In the genomic region with DNA sequence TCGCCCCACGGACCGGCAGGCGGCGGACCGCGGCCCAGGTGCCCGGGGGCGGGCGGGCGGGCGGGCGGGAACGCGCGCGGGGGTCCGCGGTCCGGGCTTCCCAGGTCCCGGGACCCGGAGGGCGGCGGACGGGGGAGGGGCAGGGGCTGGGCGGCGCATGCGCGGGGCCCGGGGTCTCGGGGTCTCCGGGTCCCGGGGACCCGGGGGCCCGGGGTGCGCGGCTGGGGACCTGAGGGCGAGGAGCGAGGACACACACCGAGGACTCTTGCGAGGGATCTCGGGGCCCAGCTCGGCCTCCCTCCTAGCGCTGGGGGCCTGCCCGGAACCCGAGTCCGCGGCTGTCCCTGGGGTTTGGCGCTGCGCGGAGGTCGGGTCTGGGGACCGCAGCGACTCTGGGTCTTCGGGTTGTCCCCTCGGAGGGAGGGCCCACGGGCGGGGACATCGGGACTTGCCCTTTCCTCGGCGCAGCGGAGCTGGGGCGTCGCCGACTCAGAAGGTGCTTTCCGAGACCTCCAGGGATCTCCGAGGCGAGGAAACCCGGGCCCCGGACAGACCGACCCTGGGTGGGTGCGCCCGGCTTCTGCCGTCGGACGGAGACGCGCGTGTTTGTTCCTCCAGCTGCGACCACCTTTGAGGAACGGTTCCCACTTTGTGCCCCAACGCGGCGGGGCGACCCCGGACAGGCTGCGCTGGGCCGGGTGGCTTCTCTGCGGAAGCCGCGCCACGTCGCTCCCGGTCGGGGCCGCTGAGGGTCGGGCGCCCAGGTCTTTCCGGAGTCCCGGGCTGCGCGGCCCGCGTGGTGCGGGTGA, we compare ENCODE assay signal across 8 cellular contexts. TPM values are rescaled to one million over a fixed set of nuclear protein-coding genes. Genes with fewer than 3 reads are reported as not detected.
A peak's percentile ranks its signal among the peaks of the same experiment; 100 is the strongest.
DNase-seq lines count a peak whose midpoint lies in the region; ATAC-seq and TF ChIP-seq lines count a peak whose summit lies in the region.

No MANE protein-coding gene starts in this region.

- no peak for TF ChIP-seq EP300 in suprapubic skin (IDR thresholded peaks at IDR 0.05)

- H3K4me3 Mint-ChIP-seq in Calu3 (ENCODE audit: low read depth, unreplicated experiment) (peak overlapping the region; percentile 81), nephron (peak overlapping the region; percentile 80 to 89 (median 86))

- H3K4me1 ChIP-seq in esophagus (ENCODE audit: control insufficient read depth in 2 of 2, insufficient read depth in 2 of 2, low read length in 1 of 2) (peaks cover 0 to 18% of the 10 kb centered on the region in 2 donors), suprapubic skin (peaks cover 51% of the 10 kb centered on the region)

- intact Hi-C loops in Calu3 (cut with micrococcal nuclease; ENCODE audit: unreplicated experiment), result loop anchor here (10.0 kb wide), 1 partner anchor 114 kb away; the partner anchor contains the start of genes PKDREJ and TTC38

- H3K27me3 Mint-ChIP-seq in Calu3 (ENCODE audit: unreplicated experiment) (peaks cover 36% of the 10 kb centered on the region), nephron (ENCODE audit: low read depth) (peaks cover 48% of the 10 kb centered on the region)

- TF ChIP-seq POLR2A in suprapubic skin (IDR thresholded peaks at IDR 0.05), result no peak

- WGBS in esophagus, 2 donors, result 0 to 1% methylated on average over 68 to 105 of the region's 105 CpGs
- WGBS in suprapubic skin, result 0% methylated on average over 11 of the region's 105 CpGs

- H3K9me3 ChIP-seq in esophagus (ENCODE audit: control insufficient read depth in 2 of 2, insufficient read depth in 1 of 2, low read depth in 1 of 2, low read length in 1 of 2), result no peaks in the 10 kb centered on the region
- H3K9me3 ChIP-seq in suprapubic skin, result no peaks in the 10 kb centered on the region

- DNase-seq in Calu3, result peak; percentile 44
- DNase-seq in LoVo (ENCODE audit: low spot score), result peak; percentile 12
- DNase-seq in activated CD8-positive, alpha-beta memory T cell treated with anti-CD3 and anti-CD28 coated beads, Interleukin-2, amount 50 U/mL, for 48 hours, result peak; percentile 82
- peak in 1 of 2 donors; percentile 84 for DNase-seq in suprapubic skin (ENCODE audit: low spot score in 2 of 2)
- no peak for DNase-seq in middle frontal gyrus (ENCODE audit: extremely low spot score, low spot score)

- H3K4me3 ChIP-seq in esophagus (ENCODE audit: low read depth in 1 of 2, low read length in 2 of 2) (peak overlapping the region; percentile 59 to 81), suprapubic skin (peak overlapping the region; percentile 78)

- no TSS peak for BruUV-seq in Calu3 (replicated peaks; lab: Mats Ljungman, UMichigan)

- H3K9me3 Mint-ChIP-seq in Calu3 (ENCODE audit: low read depth, unreplicated experiment), result no peaks in the 10 kb centered on the region
- no peaks in the 10 kb centered on the region for H3K9me3 Mint-ChIP-seq in nephron

- H3K27me3 ChIP-seq in esophagus (ENCODE audit: control insufficient read depth in 1 of 2, insufficient read depth in 2 of 2, low read length in 2 of 2), result no peaks in the 10 kb centered on the region
- no peaks in the 10 kb centered on the region for H3K27me3 ChIP-seq in suprapubic skin

- H3K4me1 Mint-ChIP-seq in Calu3 (ENCODE audit: low read depth, unreplicated experiment) (no peaks in the 10 kb centered on the region), nephron (peaks cover 8% of the 10 kb centered on the region)

- TF ChIP-seq CTCF in Calu3 (IDR thresholded peaks at IDR 0.05; ENCODE audit: unreplicated experiment) (no peak), nephron (IDR thresholded peaks at IDR 0.05; ENCODE audit: unreplicated experiment in 3 of 3) (no peak), suprapubic skin (IDR thresholded peaks at IDR 0.05) (no peak)

- peak overlapping the region; percentile 43 to 85 for H3K27ac ChIP-seq in esophagus (ENCODE audit: low read depth in 2 of 2, low read length in 1 of 2)
- peak overlapping the region; percentile 89 for H3K27ac ChIP-seq in suprapubic skin

- CTCF ChIA-PET in Calu3 (lab: Charles Lee), result interaction anchor here (0.5 kb wide), 1 partner anchor 22 kb away, joined by 3 read pairs; no protein-coding TSS in a partner anchor

- H3K36me3 ChIP-seq in esophagus (ENCODE audit: control insufficient read depth in 2 of 2, insufficient read depth in 2 of 2, low read length in 1 of 2) (peaks cover 0 to 2% of the 10 kb centered on the region in 2 donors), suprapubic skin (peaks cover 6% of the 10 kb centered on the region)

- peaks cover 31% of the 10 kb centered on the region for H3K36me3 Mint-ChIP-seq in Calu3 (ENCODE audit: insufficient read depth, unreplicated experiment)
- peaks cover 4% of the 10 kb centered on the region for H3K36me3 Mint-ChIP-seq in nephron (ENCODE audit: low read depth)

- H3K27ac Mint-ChIP-seq in Calu3 (ENCODE audit: unreplicated experiment), result no peak overlapping the region
- H3K27ac Mint-ChIP-seq in nephron, result no peak overlapping the region

- ATAC-seq in GM21717 (IDR thresholded peaks at IDR 0.05; ENCODE audit: unreplicated experiment), result peak; percentile 31

RNA-seq across cellular contexts. Expression of gene PPARA, which starts 0.5 kb away (rescaled TPM):
- total RNA-seq in Calu3 (2022) (22.7 and 31.5 TPM in 2 replicates), suprapubic skin (10 to 100 TPM; 18.7 to 53.8 (median 32.0) TPM)
- 1 to 10 TPM; 3.2 to 3.9 TPM for polyA plus RNA-seq in esophagus
